In the genomic region with DNA sequence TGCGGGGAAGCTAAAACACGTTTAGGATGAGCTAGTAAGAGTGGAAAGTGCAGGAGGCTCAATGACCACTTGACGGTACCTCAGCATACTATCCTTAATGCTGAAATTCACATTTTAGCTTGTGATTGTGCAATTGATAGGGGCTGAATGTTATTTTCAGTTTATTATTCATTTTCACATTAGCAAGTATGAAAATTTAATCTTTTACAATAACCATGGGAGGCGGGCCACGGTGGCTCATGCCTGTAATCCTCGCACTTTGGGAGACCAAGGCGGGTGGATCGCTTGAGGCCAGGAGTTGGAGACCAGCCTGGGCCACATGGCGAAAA, we compare ENCODE assay signal across 8 cellular contexts. TPM values are rescaled to one million over a fixed set of nuclear protein-coding genes. Genes with fewer than 3 reads are reported as not detected.
DNase-seq lines count a peak whose midpoint lies in the region; ATAC-seq and TF ChIP-seq lines count a peak whose summit lies in the region.

No MANE protein-coding gene starts in this region.

- H3K4me1 ChIP-seq in mammary epithelial cell (ENCODE audit: insufficient read depth, low read length) (peaks cover 14% of the 10 kb centered on the region), muscle layer of colon (ENCODE audit: insufficient read depth, low read length) (peaks cover 6% of the 10 kb centered on the region)

- ATAC-seq in HG03039 (IDR thresholded peaks at IDR 0.05; ENCODE audit: unreplicated experiment): peak; percentile 17
- ATAC-seq in GM19395 (IDR thresholded peaks at IDR 0.05; ENCODE audit: unreplicated experiment): no peak
- ATAC-seq in GM21423 (IDR thresholded peaks at IDR 0.05; ENCODE audit: unreplicated experiment): no peak
- ATAC-seq in GM19397 (IDR thresholded peaks at IDR 0.05; ENCODE audit: unreplicated experiment): no peak

- peak overlapping the region; percentile 75 for H3K4me3 ChIP-seq in AG09309 (ENCODE audit: control insufficient read depth, low read depth, low read length)
- peak overlapping the region; percentile 75 to 98 (median 80) for H3K4me3 ChIP-seq in mammary epithelial cell (replicated peaks in 1 of 3; ENCODE audit: insufficient read depth in 1 of 3, low read depth in 2 of 3, low read length in 3 of 3)
- peak overlapping the region; percentile 88 to 90 for H3K4me3 ChIP-seq in muscle layer of colon (ENCODE audit: low read depth in 1 of 2, low read length in 2 of 2)

- H2AFZ ChIP-seq in mammary epithelial cell (ENCODE audit: low read depth, low read length): peak overlapping the region; percentile 98

- H4K20me1 ChIP-seq in mammary epithelial cell (ENCODE audit: insufficient read depth, low read length): no peaks in the 10 kb centered on the region

- peak overlapping the region; percentile 14 for H3K9ac ChIP-seq in mammary epithelial cell (ENCODE audit: insufficient read depth, low read length)
- H3K9ac ChIP-seq in muscle layer of colon (ENCODE audit: low read length): peak overlapping the region; percentile 75

- no TSS peak for BruUV-seq in mammary epithelial cell (replicated peaks; lab: Mats Ljungman, UMichigan)

- WGBS in mammary epithelial cell (ENCODE audit: low coverage, missing lambda C conversion rate): 40% methylated on average over 9 of the region's 9 CpGs

- DNase-seq in AG09309 (ENCODE audit: low read depth): no peak
- no peak for DNase-seq in mammary epithelial cell
- no peak for DNase-seq in NCI-H1105 treated with DMSO at 0.1 percent for 48 hours (lab: John Stamatoyannopoulos, UW)

- H3K27ac ChIP-seq in mammary epithelial cell (ENCODE audit: insufficient read depth, low read depth, low read length) (no peak overlapping the region), muscle layer of colon (ENCODE audit: low read depth, low read length) (no peak overlapping the region)

- CTCF ChIA-PET in mammary epithelial cell (lab: Charles Lee; ENCODE audit: low non-redundant PET): interaction anchor here (0.6 kb wide), 1 partner anchor 26 kb away, joined by 3 read pairs; no protein-coding TSS in a partner anchor

- dilution Hi-C loops in mammary epithelial cell (cut with HindIII; ENCODE audit: low sequenced_read_pairs): no loop called here

- TF ChIP-seq CTCF in AG09309 (IDR thresholded peaks at IDR 0.05; ENCODE audit: control insufficient read depth, insufficient read depth, low read depth, low read length, missing control alignments): no peak
- no peak for TF ChIP-seq CTCF in mammary epithelial cell (conservative IDR thresholded peaks at IDR 0.05 in 1 of 2, IDR thresholded peaks at IDR 0.05 in 1 of 2; ENCODE audit: extremely low read depth in 1 of 2, insufficient read depth in 1 of 2, low read depth in 1 of 2, low read length in 2 of 2)

- H3K79me2 ChIP-seq in mammary epithelial cell (ENCODE audit: insufficient read depth, low read length): peaks cover 19% of the 10 kb centered on the region

- in situ Hi-C loops in mammary epithelial cell (cut with MboI; ENCODE audit: low sequenced_read_pairs in 2 of 2): no loop called here

- H3K27me3 ChIP-seq in mammary epithelial cell (ENCODE audit: insufficient read depth, low read length) (no peaks in the 10 kb centered on the region), muscle layer of colon (ENCODE audit: control insufficient read depth in 1 of 2, insufficient read depth in 2 of 2, low read length in 2 of 2) (no peaks in the 10 kb centered on the region)

- H3K36me3 ChIP-seq in mammary epithelial cell (ENCODE audit: insufficient read depth, low read length) (no peaks in the 10 kb centered on the region), muscle layer of colon (ENCODE audit: insufficient read depth, low read length) (no peaks in the 10 kb centered on the region)

- H3K4me2 ChIP-seq in mammary epithelial cell (ENCODE audit: insufficient read depth, low read depth, low read length): peak overlapping the region; percentile 92

- no peaks in the 10 kb centered on the region for H3K9me3 ChIP-seq in mammary epithelial cell (replicated peaks; ENCODE audit: insufficient read depth, low read length)
- no peaks in the 10 kb centered on the region for H3K9me3 ChIP-seq in muscle layer of colon (ENCODE audit: low read length)

- intact Hi-C loops in mammary epithelial cell (cut with micrococcal nuclease): loop anchor here (1.0 kb wide), 1 partner anchor 22 kb away; a partner anchor contains a TSS

RNA-seq across cellular contexts. Expression of a gene that starts 22.1 kb away (rescaled TPM):
- 100 to 1,000 TPM in 1 of 2 donors, 1 to 10 TPM in 1; 7.7 to 113 TPM for total RNA-seq in mammary epithelial cell
- polyA plus RNA-seq in mammary epithelial cell: 103 TPM
- 256 TPM for polyA minus RNA-seq in mammary epithelial cell
